ENCODE assay signal across 1 cellular context in genomic region chrX:47683171-47684145, GRCh38.
TF ChIP-seq lines count a peak whose summit lies in the region.

No MANE protein-coding gene starts in this region.

TF ChIP-seq in K562, 482 proteins besides CTCF, POLR2A, EP300 and RAD21 (continued from another document and continues in another):
- no peak for TF ChIP-seq RREB1 (CRISPR knock-in tag; IDR thresholded peaks at IDR 0.05)
- TF ChIP-seq KAT8 (IDR thresholded peaks at IDR 0.05; ENCODE audit: low read depth): no peak
- no peak for TF ChIP-seq DEAF1 (CRISPR knock-in tag; IDR thresholded peaks at IDR 0.05)
- no peak for TF ChIP-seq PTBP1 (IDR thresholded peaks at IDR 0.05; ENCODE audit: low read depth, low read length)
- peak; percentile 94 for TF ChIP-seq STAT5A (IDR thresholded peaks at IDR 0.05; ENCODE audit: borderline replicate concordance, low read length)
- TF ChIP-seq NFXL1 (CRISPR knock-in tag; IDR thresholded peaks at IDR 0.05): no peak
- TF ChIP-seq MXI1 (IDR thresholded peaks at IDR 0.05; ENCODE audit: low read depth, low read length): peak; percentile 63; the same call in 1 of the 2 replicates
- no peak for TF ChIP-seq ZNF699 (CRISPR knock-in tag; IDR thresholded peaks at IDR 0.05; ENCODE audit: insufficient replicate concordance)
- TF ChIP-seq U2AF1 (optimal IDR thresholded peaks at IDR 0.05; ENCODE audit: low read depth, low read length): no peak
- TF ChIP-seq, protein P1, sequence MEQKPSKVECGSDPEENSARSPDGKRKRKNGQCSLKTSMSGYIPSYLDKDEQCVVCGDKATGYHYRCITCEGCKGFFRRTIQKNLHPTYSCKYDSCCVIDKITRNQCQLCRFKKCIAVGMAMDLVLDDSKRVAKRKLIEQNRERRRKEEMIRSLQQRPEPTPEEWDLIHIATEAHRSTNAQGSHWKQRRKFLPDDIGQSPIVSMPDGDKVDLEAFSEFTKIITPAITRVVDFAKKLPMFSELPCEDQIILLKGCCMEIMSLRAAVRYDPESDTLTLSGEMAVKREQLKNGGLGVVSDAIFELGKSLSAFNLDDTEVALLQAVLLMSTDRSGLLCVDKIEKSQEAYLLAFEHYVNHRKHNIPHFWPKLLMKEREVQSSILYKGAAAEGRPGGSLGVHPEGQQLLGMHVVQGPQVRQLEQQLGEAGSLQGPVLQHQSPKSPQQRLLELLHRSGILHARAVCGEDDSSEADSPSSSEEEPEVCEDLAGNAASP (IDR thresholded peaks at IDR 0.05): no peak
- TF ChIP-seq, protein P2, sequence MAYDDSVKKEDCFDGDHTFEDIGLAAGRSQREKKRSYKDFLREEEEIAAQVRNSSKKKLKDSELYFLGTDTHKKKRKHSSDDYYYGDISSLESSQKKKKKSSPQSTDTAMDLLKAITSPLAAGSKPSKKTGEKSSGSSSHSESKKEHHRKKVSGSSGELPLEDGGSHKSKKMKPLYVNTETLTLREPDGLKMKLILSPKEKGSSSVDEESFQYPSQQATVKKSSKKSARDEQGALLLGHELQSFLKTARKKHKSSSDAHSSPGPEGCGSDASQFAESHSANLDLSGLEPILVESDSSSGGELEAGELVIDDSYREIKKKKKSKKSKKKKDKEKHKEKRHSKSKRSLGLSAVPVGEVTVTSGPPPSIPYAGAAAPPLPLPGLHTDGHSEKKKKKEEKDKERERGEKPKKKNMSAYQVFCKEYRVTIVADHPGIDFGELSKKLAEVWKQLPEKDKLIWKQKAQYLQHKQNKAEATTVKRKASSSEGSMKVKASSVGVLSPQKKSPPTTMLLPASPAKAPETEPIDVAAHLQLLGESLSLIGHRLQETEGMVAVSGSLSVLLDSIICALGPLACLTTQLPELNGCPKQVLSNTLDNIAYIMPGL (CRISPR knock-in tag; IDR thresholded peaks at IDR 0.05): no peak
- peak; percentile 65 for TF ChIP-seq CREB1 (IDR thresholded peaks at IDR 0.05)
- TF ChIP-seq CREB1 (CRISPR knock-in tag; IDR thresholded peaks at IDR 0.05): no peak
- peak; percentile 95 for TF ChIP-seq SOX6 (IDR thresholded peaks at IDR 0.05)
- TF ChIP-seq YY1 (IDR thresholded peaks at IDR 0.05; ENCODE audit: borderline replicate concordance in 1 of 3, control insufficient read depth in 1 of 3, extremely low read depth in 1 of 3, insufficient read depth in 3 of 3, insufficient read length in 1 of 3, insufficient replicate concordance in 2 of 3, low read depth in 1 of 3, low read length in 2 of 3): no peak
- TF ChIP-seq, protein P3, sequence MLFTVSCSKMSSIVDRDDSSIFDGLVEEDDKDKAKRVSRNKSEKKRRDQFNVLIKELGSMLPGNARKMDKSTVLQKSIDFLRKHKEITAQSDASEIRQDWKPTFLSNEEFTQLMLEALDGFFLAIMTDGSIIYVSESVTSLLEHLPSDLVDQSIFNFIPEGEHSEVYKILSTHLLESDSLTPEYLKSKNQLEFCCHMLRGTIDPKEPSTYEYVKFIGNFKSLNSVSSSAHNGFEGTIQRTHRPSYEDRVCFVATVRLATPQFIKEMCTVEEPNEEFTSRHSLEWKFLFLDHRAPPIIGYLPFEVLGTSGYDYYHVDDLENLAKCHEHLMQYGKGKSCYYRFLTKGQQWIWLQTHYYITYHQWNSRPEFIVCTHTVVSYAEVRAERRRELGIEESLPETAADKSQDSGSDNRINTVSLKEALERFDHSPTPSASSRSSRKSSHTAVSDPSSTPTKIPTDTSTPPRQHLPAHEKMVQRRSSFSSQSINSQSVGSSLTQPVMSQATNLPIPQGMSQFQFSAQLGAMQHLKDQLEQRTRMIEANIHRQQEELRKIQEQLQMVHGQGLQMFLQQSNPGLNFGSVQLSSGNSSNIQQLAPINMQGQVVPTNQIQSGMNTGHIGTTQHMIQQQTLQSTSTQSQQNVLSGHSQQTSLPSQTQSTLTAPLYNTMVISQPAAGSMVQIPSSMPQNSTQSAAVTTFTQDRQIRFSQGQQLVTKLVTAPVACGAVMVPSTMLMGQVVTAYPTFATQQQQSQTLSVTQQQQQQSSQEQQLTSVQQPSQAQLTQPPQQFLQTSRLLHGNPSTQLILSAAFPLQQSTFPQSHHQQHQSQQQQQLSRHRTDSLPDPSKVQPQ (CRISPR knock-in tag; IDR thresholded peaks at IDR 0.05; ENCODE audit: borderline replicate concordance): no peak
- TF ChIP-seq ZNF384 (IDR thresholded peaks at IDR 0.05; ENCODE audit: low read depth, low read length): no peak
- TF ChIP-seq MGA (IDR thresholded peaks at IDR 0.05): peak; percentile 50; the same call in 1 of the 2 replicates
- TF ChIP-seq, protein P4, sequence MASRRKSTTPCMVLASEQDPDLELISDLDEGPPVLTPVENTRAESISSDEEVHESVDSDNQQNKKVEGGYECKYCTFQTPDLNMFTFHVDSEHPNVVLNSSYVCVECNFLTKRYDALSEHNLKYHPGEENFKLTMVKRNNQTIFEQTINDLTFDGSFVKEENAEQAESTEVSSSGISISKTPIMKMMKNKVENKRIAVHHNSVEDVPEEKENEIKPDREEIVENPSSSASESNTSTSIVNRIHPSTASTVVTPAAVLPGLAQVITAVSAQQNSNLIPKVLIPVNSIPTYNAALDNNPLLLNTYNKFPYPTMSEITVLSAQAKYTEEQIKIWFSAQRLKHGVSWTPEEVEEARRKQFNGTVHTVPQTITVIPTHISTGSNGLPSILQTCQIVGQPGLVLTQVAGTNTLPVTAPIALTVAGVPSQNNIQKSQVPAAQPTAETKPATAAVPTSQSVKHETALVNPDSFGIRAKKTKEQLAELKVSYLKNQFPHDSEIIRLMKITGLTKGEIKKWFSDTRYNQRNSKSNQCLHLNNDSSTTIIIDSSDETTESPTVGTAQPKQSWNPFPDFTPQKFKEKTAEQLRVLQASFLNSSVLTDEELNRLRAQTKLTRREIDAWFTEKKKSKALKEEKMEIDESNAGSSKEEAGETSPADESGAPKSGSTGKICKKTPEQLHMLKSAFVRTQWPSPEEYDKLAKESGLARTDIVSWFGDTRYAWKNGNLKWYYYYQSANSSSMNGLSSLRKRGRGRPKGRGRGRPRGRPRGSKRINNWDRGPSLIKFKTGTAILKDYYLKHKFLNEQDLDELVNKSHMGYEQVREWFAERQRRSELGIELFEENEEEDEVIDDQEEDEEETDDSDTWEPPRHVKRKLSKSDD (conservative IDR thresholded peaks at IDR 0.05; ENCODE audit: low read length): no peak
